In genomic region chr16:10992797-10993196, GRCh38 we compare ENCODE assay signal across 9 cellular contexts. TPM values are rescaled to one million over a fixed set of nuclear protein-coding genes. Genes with fewer than 3 reads are reported as not detected.
DNase-seq lines count a peak whose midpoint lies in the region; ATAC-seq lines count a peak whose summit lies in the region.
"Had no signal": no experiment of that assay in that cellular context is flagged by ENCODE, and none has a peak within 500 bp of the region (broad histone marks: within the 10 kb centered on the region; RNA-seq: fewer than 3 reads in every experiment).

No MANE protein-coding gene starts in this region.

- H3K36me3 Mint-ChIP-seq in activated CD4-positive, alpha-beta T cell treated with anti-CD3 and anti-CD28 coated beads, Interleukin-2, amount 10 ng/mL, durations not matched to agents 24 days and 14 days (ENCODE audit: low read depth), result peaks cover 65% of the 10 kb centered on the region

- ATAC-seq in GM21737 (IDR thresholded peaks at IDR 0.05; ENCODE audit: unreplicated experiment), result no peak

- peaks cover 6% of the 10 kb centered on the region for H3K9me3 Mint-ChIP-seq in activated CD4-positive, alpha-beta T cell treated with anti-CD3 and anti-CD28 coated beads, Interleukin-2, amount 10 ng/mL, durations not matched to agents 24 days and 14 days

- no peaks in the 10 kb centered on the region for H3K27me3 ChIP-seq in SJCRH30
- H3K27me3 ChIP-seq: BLaER1 had no signal

- peaks cover 77% of the 10 kb centered on the region for H3K4me1 Mint-ChIP-seq in activated CD4-positive, alpha-beta T cell treated with anti-CD3 and anti-CD28 coated beads, Interleukin-2, amount 10 ng/mL, durations not matched to agents 24 days and 14 days

- H3K4me1 ChIP-seq in SJCRH30, result peaks cover 18% of the 10 kb centered on the region

- H3K27me3 Mint-ChIP-seq in activated CD4-positive, alpha-beta T cell treated with anti-CD3 and anti-CD28 coated beads, Interleukin-2, amount 10 ng/mL, durations not matched to agents 24 days and 14 days, result no peaks in the 10 kb centered on the region

- intact Hi-C loops in activated CD4-positive, alpha-beta T cell treated with anti-CD3 and anti-CD28 coated beads, Interleukin-2, amount 10 ng/mL, durations not matched to agents 24 days and 14 days (cut with micrococcal nuclease), result no loop called here

- no peak overlapping the region for H3K4me3 ChIP-seq in SJCRH30
- H3K4me3 ChIP-seq: BLaER1 had no signal

- H3K27ac ChIP-seq in SJCRH30, result no peak overlapping the region
- H3K27ac ChIP-seq: BLaER1 had no signal

- H3K4me3 Mint-ChIP-seq in activated CD4-positive, alpha-beta T cell treated with anti-CD3 and anti-CD28 coated beads, Interleukin-2, amount 10 ng/mL, durations not matched to agents 24 days and 14 days, result peak overlapping the region; percentile 52

- peak overlapping the region; percentile 76 for H3K27ac Mint-ChIP-seq in activated CD4-positive, alpha-beta T cell treated with anti-CD3 and anti-CD28 coated beads, Interleukin-2, amount 10 ng/mL, durations not matched to agents 24 days and 14 days

- H3K9me3 ChIP-seq in SJCRH30 (replicated peaks), result no peaks in the 10 kb centered on the region
- H3K9me3 ChIP-seq: BLaER1 had no signal

- DNase-seq in activated CD4-positive, alpha-beta T cell treated with anti-CD3 and anti-CD28 coated beads, Interleukin-2, amount 10 ng/mL, durations not matched to agents 24 days and 14 days, result no peak
- DNase-seq in activated CD4-positive, alpha-beta T cell treated with anti-CD3 and anti-CD28 coated beads for 1 hour, result no peak
- DNase-seq in SJCRH30 (peak; percentile 45 to 53), fibroblast of gingiva (ENCODE audit: low read depth) (peak; percentile 51), cerebellum (ENCODE audit: low spot score) (no peak), NCI-H2029 (lab: John Stamatoyannopoulos, UW) (no peak)
- peak; percentile 39 to 40 for DNase-seq in stimulated activated CD4-positive, alpha-beta T cell treated with anti-CD3 and anti-CD28 coated beads, Interleukin-2, amount 100 ng/mL, for 48 hours

- no peaks in the 10 kb centered on the region for H3K36me3 ChIP-seq in SJCRH30

RNA-seq across cellular contexts. Expression of gene CLEC16A, which starts 48.4 kb away (rescaled TPM):
- total RNA-seq in activated CD4-positive, alpha-beta T cell treated with anti-CD3 and anti-CD28 coated beads, Interleukin-2, amount 10 ng/mL, durations not matched to agents 24 days and 14 days, result 35.9 and 36.2 TPM in 2 replicates
- total RNA-seq in SJCRH30 (2014; rRNA removed; shearing (Covaris generic)), result 11.7 and 13.1 TPM in 2 replicates
- 28.8 TPM for total RNA-seq in cerebellum

RNA-seq across cellular contexts. Expression of gene DEXI, which starts 50.5 kb away (rescaled TPM):
- total RNA-seq in activated CD4-positive, alpha-beta T cell treated with anti-CD3 and anti-CD28 coated beads, Interleukin-2, amount 10 ng/mL, durations not matched to agents 24 days and 14 days, result 35.6 and 38.0 TPM in 2 replicates
- total RNA-seq in SJCRH30 (2014; rRNA removed; shearing (Covaris generic)), result 27.0 and 27.5 TPM in 2 replicates
- 18.6 TPM for total RNA-seq in cerebellum

Comparison
In these comparisons a context has a peak if more than half of its experiments do, and no peak if none do; other contexts are left out.
1. DNase-seq: peak in SJCRH30 (2 of 2), fibroblast of gingiva (single experiment) and stimulated activated CD4-positive, alpha-beta T cell treated with anti-CD3 and anti-CD28 coated beads, Interleukin-2, amount 100 ng/mL, for 48 hours (2 of 2); none in activated CD4-positive, alpha-beta T cell treated with anti-CD3 and anti-CD28 coated beads, Interleukin-2, amount 10 ng/mL, durations not matched to agents 24 days and 14 days (single experiment), activated CD4-positive, alpha-beta T cell treated with anti-CD3 and anti-CD28 coated beads for 1 hour (single experiment), cerebellum (single experiment) and NCI-H2029 (single experiment).